Comparison of ENCODE assay signal across 1 cellular context in the genomic region with DNA sequence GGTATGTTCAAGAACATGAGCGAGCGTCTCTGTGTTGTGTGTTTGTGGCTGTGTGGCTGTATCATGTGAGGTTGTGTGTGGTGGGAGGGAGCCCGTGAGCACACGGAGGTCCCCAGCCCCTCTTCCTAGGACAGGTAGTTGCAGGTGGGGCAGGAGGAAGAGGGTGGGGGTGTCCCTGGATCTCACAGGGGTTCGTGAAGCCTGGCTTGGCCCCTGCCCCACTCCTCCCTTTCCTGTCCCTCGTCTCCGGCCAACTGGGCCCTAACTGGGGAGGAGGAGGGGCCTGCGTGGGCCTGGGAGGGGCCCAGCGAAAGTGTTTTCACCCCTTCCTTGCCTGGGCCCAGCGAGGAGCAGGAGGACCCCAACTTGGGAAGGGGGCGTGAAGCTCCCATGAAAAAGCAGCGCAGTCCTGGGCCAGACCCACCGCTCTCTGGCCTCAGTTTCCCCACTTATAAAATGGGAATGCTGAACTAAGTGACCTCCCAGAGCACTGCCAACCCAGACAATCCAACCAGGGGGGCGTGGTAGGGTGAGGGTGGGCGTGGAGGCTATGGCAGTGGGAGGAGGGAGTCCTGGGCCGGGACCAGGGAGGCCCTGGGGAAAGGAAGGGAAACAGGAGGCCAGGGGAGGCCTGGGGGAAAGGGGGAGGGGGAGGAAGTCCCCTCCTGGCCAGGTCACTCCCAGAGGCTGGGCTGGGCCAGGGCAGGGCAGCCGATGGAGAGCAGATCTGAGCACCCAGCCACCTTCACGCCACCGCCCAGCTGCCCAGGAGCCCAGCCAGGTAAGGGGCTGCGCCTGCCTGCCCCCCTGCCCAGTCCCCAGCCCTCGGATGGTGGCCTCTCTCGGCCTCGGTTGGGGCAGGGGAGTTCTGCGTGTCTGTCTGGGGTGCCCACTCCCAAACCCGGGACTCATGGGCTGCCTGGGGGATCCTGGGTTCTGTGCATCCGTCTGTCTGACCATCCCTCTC.
TF ChIP-seq lines count a peak whose summit lies in the region.

A gene (plus strand): TSS at position 683 of the 967 bp plus-strand sequence. CDS start 473 bp downstream, outside the sequence.

TF ChIP-seq in GM12878, 131 proteins besides CTCF, POLR2A, EP300 and RAD21:
- TF ChIP-seq LARP7 (IDR thresholded peaks at IDR 0.05) = no peak
- no peak for TF ChIP-seq CREM (IDR thresholded peaks at IDR 0.05; ENCODE audit: low read depth)
- TF ChIP-seq NRF1 (conservative IDR thresholded peaks at IDR 0.05; ENCODE audit: low read depth, low read length) = no peak
- TF ChIP-seq, protein P1, sequence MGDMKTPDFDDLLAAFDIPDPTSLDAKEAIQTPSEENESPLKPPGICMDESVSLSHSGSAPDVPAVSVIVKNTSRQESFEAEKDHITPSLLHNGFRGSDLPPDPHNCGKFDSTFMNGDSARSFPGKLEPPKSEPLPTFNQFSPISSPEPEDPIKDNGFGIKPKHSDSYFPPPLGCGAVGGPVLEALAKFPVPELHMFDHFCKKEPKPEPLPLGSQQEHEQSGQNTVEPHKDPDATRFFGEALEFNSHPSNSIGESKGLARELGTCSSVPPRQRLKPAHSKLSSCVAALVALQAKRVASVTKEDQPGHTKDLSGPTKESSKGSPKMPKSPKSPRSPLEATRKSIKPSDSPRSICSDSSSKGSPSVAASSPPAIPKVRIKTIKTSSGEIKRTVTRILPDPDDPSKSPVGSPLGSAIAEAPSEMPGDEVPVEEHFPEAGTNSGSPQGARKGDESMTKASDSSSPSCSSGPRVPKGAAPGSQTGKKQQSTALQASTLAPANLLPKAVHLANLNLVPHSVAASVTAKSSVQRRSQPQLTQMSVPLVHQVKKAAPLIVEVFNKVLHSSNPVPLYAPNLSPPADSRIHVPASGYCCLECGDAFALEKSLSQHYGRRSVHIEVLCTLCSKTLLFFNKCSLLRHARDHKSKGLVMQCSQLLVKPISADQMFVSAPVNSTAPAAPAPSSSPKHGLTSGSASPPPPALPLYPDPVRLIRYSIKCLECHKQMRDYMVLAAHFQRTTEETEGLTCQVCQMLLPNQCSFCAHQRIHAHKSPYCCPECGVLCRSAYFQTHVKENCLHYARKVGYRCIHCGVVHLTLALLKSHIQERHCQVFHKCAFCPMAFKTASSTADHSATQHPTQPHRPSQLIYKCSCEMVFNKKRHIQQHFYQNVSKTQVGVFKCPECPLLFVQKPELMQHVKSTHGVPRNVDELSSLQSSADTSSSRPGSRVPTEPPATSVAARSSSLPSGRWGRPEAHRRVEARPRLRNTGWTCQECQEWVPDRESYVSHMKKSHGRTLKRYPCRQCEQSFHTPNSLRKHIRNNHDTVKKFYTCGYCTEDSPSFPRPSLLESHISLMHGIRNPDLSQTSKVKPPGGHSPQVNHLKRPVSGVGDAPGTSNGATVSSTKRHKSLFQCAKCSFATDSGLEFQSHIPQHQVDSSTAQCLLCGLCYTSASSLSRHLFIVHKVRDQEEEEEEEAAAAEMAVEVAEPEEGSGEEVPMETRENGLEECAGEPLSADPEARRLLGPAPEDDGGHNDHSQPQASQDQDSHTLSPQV (IDR thresholded peaks at IDR 0.05) = no peak
- no peak for TF ChIP-seq ATF7 (IDR thresholded peaks at IDR 0.05; ENCODE audit: low read depth)
- no peak for TF ChIP-seq IKZF1 (conservative IDR thresholded peaks at IDR 0.05)
- TF ChIP-seq HDGF (IDR thresholded peaks at IDR 0.05) = no peak
- TF ChIP-seq ZSCAN29 (IDR thresholded peaks at IDR 0.05) = no peak
- no peak for TF ChIP-seq CBX5 (IDR thresholded peaks at IDR 0.05; ENCODE audit: low read depth)
- TF ChIP-seq, protein P2, sequence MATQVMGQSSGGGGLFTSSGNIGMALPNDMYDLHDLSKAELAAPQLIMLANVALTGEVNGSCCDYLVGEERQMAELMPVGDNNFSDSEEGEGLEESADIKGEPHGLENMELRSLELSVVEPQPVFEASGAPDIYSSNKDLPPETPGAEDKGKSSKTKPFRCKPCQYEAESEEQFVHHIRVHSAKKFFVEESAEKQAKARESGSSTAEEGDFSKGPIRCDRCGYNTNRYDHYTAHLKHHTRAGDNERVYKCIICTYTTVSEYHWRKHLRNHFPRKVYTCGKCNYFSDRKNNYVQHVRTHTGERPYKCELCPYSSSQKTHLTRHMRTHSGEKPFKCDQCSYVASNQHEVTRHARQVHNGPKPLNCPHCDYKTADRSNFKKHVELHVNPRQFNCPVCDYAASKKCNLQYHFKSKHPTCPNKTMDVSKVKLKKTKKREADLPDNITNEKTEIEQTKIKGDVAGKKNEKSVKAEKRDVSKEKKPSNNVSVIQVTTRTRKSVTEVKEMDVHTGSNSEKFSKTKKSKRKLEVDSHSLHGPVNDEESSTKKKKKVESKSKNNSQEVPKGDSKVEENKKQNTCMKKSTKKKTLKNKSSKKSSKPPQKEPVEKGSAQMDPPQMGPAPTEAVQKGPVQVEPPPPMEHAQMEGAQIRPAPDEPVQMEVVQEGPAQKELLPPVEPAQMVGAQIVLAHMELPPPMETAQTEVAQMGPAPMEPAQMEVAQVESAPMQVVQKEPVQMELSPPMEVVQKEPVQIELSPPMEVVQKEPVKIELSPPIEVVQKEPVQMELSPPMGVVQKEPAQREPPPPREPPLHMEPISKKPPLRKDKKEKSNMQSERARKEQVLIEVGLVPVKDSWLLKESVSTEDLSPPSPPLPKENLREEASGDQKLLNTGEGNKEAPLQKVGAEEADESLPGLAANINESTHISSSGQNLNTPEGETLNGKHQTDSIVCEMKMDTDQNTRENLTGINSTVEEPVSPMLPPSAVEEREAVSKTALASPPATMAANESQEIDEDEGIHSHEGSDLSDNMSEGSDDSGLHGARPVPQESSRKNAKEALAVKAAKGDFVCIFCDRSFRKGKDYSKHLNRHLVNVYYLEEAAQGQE (IDR thresholded peaks at IDR 0.05; ENCODE audit: low read depth, low read length) = no peak
- TF ChIP-seq TCF12 (IDR thresholded peaks at IDR 0.05; ENCODE audit: low read depth, low read length) = no peak
